1 cellular context compared by ENCODE assay signal in genomic region chr1:4132525-4133308, GRCh38.
TF ChIP-seq lines count a peak whose summit lies in the region.

No MANE protein-coding gene starts in this region.

TF ChIP-seq in SK-N-SH, 30 proteins besides CTCF, POLR2A, EP300 and RAD21 (continued from another document):
- no peak for TF ChIP-seq REST (IDR thresholded peaks at IDR 0.05; ENCODE audit: low read depth, low read length)
